15 cellular contexts compared by ENCODE assay signal in genomic region chr6:75381878-75382633, GRCh38.
A peak's percentile ranks its signal among the peaks of the same experiment; 100 is the strongest.
DNase-seq lines count a peak whose midpoint lies in the region; ATAC-seq and TF ChIP-seq lines count a peak whose summit lies in the region.
"Had no signal": no experiment of that assay in that cellular context is flagged by ENCODE, and none has a peak within 500 bp of the region (broad histone marks: within the 10 kb centered on the region; RNA-seq: fewer than 3 reads in every experiment).

No MANE protein-coding gene starts in this region.

- no peak overlapping the region for H2AFZ ChIP-seq in mesenchymal stem cell (ENCODE audit: low read depth, low read length)

- no peak overlapping the region for H3K9ac ChIP-seq in mesenchymal stem cell (ENCODE audit: low read length)

- H3K4me2 ChIP-seq in mesenchymal stem cell (ENCODE audit: low read length, poor library complexity, severe bottlenecking): no peak overlapping the region

- H3K4me1 ChIP-seq in ectodermal cell (ENCODE audit: control insufficient read depth, insufficient read depth, low read length) (peaks cover 25% of the 10 kb centered on the region), mesenchymal stem cell (ENCODE audit: control insufficient read depth, insufficient read depth, low read depth, low read length) (peaks cover 1% of the 10 kb centered on the region), esophagus squamous epithelium (peaks cover 0 to 9% (median 0%) of the 10 kb centered on the region in 3 donors)

- H2BK5ac ChIP-seq in mesenchymal stem cell (ENCODE audit: low read depth, low read length, poor library complexity, severe bottlenecking): no peak overlapping the region

- no peak for TF ChIP-seq POLR2A in esophagus squamous epithelium (IDR thresholded peaks at IDR 0.05)

- no peaks in the 10 kb centered on the region for H3K27me3 ChIP-seq in ectodermal cell (ENCODE audit: control insufficient read depth, insufficient read depth, low read length, poor library complexity, severe bottlenecking)
- H3K27me3 ChIP-seq in mesenchymal stem cell (ENCODE audit: control insufficient read depth in 1 of 2, insufficient read depth in 1 of 2, low read length in 2 of 2): no peaks in the 10 kb centered on the region
- no peaks in the 10 kb centered on the region for H3K27me3 ChIP-seq in esophagus squamous epithelium

- no peak overlapping the region for H2BK15ac ChIP-seq in mesenchymal stem cell (ENCODE audit: low read depth, poor library complexity, severe bottlenecking)

- peaks cover 2% of the 10 kb centered on the region for H3K79me1 ChIP-seq in mesenchymal stem cell (replicated peaks; ENCODE audit: low read length, poor library complexity, severe bottlenecking)

- H2BK120ac ChIP-seq in mesenchymal stem cell (ENCODE audit: low read depth, low read length): no peak overlapping the region

- H4K8ac ChIP-seq in mesenchymal stem cell (ENCODE audit: low read length): no peak overlapping the region

- H3K4ac ChIP-seq in mesenchymal stem cell (ENCODE audit: low read depth in 1 of 2, low read length in 2 of 2): no peak overlapping the region

- no peak for TF ChIP-seq CTCF in esophagus squamous epithelium (IDR thresholded peaks at IDR 0.05)

- ATAC-seq in HG03571 (IDR thresholded peaks at IDR 0.05; ENCODE audit: unreplicated experiment): no peak
- ATAC-seq: esophagus mucosa had no signal

- H2BK12ac ChIP-seq in mesenchymal stem cell (ENCODE audit: low read length in 2 of 2): no peak overlapping the region

- 78 to 84% methylated on average over 2 of the region's 2 CpGs for WGBS in ectodermal cell, 2 experiments
- WGBS in mesenchymal stem cell: 0% methylated on average over 2 of the region's 2 CpGs
- WGBS in esophagus squamous epithelium, 2 donors: 8 to 10% methylated on average over 2 of the region's 2 CpGs

- H3K27ac ChIP-seq in ectodermal cell (ENCODE audit: insufficient read depth, low read depth, low read length, poor library complexity, severe bottlenecking) (peak overlapping the region; percentile 51), mesenchymal stem cell (ENCODE audit: low read length, poor library complexity, severe bottlenecking) (peak overlapping the region; percentile 33), esophagus squamous epithelium (no peak overlapping the region)

- no peak overlapping the region for H3K18ac ChIP-seq in mesenchymal stem cell (ENCODE audit: low read depth in 1 of 2, low read length in 2 of 2)

- DNase-seq in Ammon's horn (ENCODE audit: low spot score) (peak; percentile 12), NCI-H1105 (lab: John Stamatoyannopoulos, UW) (peak; percentile 6), mesenchymal stem cell (no peak), esophagus squamous epithelium (lab: John Stamatoyannopoulos, UW) (no peak), AML-193 (lab: John Stamatoyannopoulos, UW) (no peak)
- no peak for DNase-seq in activated CD8-positive, alpha-beta memory T cell treated with anti-CD3 and anti-CD28 coated beads, Interleukin-2, amount 50 U/mL, for 4 hours
- DNase-seq: activated CD4-positive, alpha-beta T cell treated with anti-CD3 and anti-CD28 coated beads for 48 hours; activated T-cell treated with anti-CD3 and anti-CD28 coated beads for 4 hours; DMS79; NCI-H2029 treated with DMSO at 0.1 percent for 48 hours; NCI-H82; stimulated activated CD4-positive, alpha-beta T cell treated with anti-CD3 and anti-CD28 coated beads, Interleukin-15, amount 100 ng/mL, for 24 hours had no signal

- H3K14ac ChIP-seq in mesenchymal stem cell (ENCODE audit: low read length in 2 of 2): no peak overlapping the region

- H3K9me3 ChIP-seq in ectodermal cell (ENCODE audit: control insufficient read depth, low read length): no peaks in the 10 kb centered on the region
- no peaks in the 10 kb centered on the region for H3K9me3 ChIP-seq in mesenchymal stem cell (ENCODE audit: control insufficient read depth, low read length)
- no peaks in the 10 kb centered on the region for H3K9me3 ChIP-seq in esophagus squamous epithelium

- H3K4me3 ChIP-seq in ectodermal cell (ENCODE audit: insufficient read depth, low read depth, low read length): no peak overlapping the region
- no peak overlapping the region for H3K4me3 ChIP-seq in mesenchymal stem cell (ENCODE audit: insufficient read depth in 1 of 2, low read depth in 1 of 2, low read length in 2 of 2)
- H3K4me3 ChIP-seq in esophagus squamous epithelium: no peak overlapping the region

- no peak overlapping the region for H4K91ac ChIP-seq in mesenchymal stem cell (ENCODE audit: low read length)

- no peaks in the 10 kb centered on the region for H3K36me3 ChIP-seq in ectodermal cell (ENCODE audit: control insufficient read depth, insufficient read depth, low read length)
- no peaks in the 10 kb centered on the region for H3K36me3 ChIP-seq in mesenchymal stem cell (ENCODE audit: control insufficient read depth in 1 of 2, insufficient read depth in 2 of 2, low read depth in 1 of 2, low read length in 2 of 2)
- H3K36me3 ChIP-seq in esophagus squamous epithelium: no peaks in the 10 kb centered on the region

- no peak overlapping the region for H3K23ac ChIP-seq in mesenchymal stem cell (ENCODE audit: low read length in 2 of 2)

- intact Hi-C loops in esophagus squamous epithelium (cut with DNase I): no loop called here

- no peak overlapping the region for H2AK5ac ChIP-seq in mesenchymal stem cell (ENCODE audit: low read length, severe bottlenecking)

Comparison
In these comparisons a context has a peak if more than half of its experiments do, and no peak if none do; other contexts are left out.
1. DNase-seq: peak in Ammon's horn (single experiment) and NCI-H1105 (single experiment); none in mesenchymal stem cell (single experiment), esophagus squamous epithelium (single experiment), activated CD8-positive, alpha-beta memory T cell treated with anti-CD3 and anti-CD28 coated beads, Interleukin-2, amount 50 U/mL, for 4 hours (single experiment) and AML-193 (0 of 2).
2. H3K27ac ChIP-seq: peak in ectodermal cell (single experiment) and mesenchymal stem cell (single experiment); none in esophagus squamous epithelium (0 of 4).